Comparison of ENCODE assay signal across 1 cellular context in the genomic region with DNA sequence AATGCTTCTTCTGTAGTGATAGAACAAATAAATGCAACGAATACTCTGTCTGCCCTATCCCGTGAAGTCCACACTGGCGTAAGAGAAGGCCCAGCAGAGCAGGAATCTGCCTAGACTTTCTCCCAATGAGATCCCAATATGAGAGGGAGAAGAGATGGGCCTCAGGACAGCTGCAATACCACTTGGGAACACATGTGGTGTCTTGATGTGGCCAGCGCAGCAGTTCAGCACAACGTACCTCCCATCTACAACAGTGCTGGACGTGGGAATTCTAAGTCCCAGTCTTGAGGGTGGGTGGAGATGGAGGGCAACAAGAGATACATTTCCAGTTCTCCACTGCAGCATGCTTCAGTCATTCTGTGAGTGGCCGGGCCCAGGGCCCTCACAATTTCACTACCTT.
TF ChIP-seq lines count a peak whose summit lies in the region.

No MANE protein-coding gene starts in this region.

TF ChIP-seq in HepG2, 621 proteins besides CTCF, POLR2A, EP300 and RAD21 (continued from another document):
- TF ChIP-seq, protein P1, sequence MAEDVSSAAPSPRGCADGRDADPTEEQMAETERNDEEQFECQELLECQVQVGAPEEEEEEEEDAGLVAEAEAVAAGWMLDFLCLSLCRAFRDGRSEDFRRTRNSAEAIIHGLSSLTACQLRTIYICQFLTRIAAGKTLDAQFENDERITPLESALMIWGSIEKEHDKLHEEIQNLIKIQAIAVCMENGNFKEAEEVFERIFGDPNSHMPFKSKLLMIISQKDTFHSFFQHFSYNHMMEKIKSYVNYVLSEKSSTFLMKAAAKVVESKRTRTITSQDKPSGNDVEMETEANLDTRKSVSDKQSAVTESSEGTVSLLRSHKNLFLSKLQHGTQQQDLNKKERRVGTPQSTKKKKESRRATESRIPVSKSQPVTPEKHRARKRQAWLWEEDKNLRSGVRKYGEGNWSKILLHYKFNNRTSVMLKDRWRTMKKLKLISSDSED (CRISPR knock-in tag; IDR thresholded peaks at IDR 0.05) = no peak
- no peak for TF ChIP-seq TFDP2 (CRISPR knock-in tag; IDR thresholded peaks at IDR 0.05)
